ENCODE assay signal across 9 cellular contexts in genomic region chr11:13463779-13464290, GRCh38. TPM values are rescaled to one million over a fixed set of nuclear protein-coding genes. Genes with fewer than 3 reads are reported as not detected.
DNase-seq lines count a peak whose midpoint lies in the region; ATAC-seq, FAIRE-seq and TF ChIP-seq lines count a peak whose summit lies in the region.
"Had no signal": no experiment of that assay in that cellular context is flagged by ENCODE, and none has a peak within 500 bp of the region (broad histone marks: within the 10 kb centered on the region; RNA-seq: fewer than 3 reads in every experiment).

No MANE protein-coding gene starts in this region.

- H3K9me3 Mint-ChIP-seq in activated naive CD8-positive, alpha-beta T cell (ENCODE audit: low read depth) = no peaks in the 10 kb centered on the region

- no peak for ATAC-seq in A549
- no peak for ATAC-seq in right lobe of liver
- no peak for ATAC-seq in GM19351 (IDR thresholded peaks at IDR 0.05; ENCODE audit: unreplicated experiment)
- no peak for ATAC-seq in HG02678 (IDR thresholded peaks at IDR 0.05; ENCODE audit: unreplicated experiment)

- TF ChIP-seq POLR2A in A549 (IDR thresholded peaks at IDR 0.05; ENCODE audit: low read length) = no peak
- no peak for TF ChIP-seq POLR2A in right lobe of liver (IDR thresholded peaks at IDR 0.05)

- H3K27me3 ChIP-seq in H7 (ENCODE audit: control insufficient read depth, insufficient read depth, low read length) (no peaks in the 10 kb centered on the region), right lobe of liver (no peaks in the 10 kb centered on the region)

- H3K27ac ChIP-seq in A549 = peak overlapping the region; percentile 91 to 94
- H3K27ac ChIP-seq in right lobe of liver = peak overlapping the region in 2 of 3 donors; percentile 52 to 70
- no peak overlapping the region for H3K27ac ChIP-seq in urinary bladder (ENCODE audit: low read depth)

- CTCF ChIA-PET in A549 (lab: Yijun Ruan, JAX) = interaction anchor here (0.6 to 2.9 kb wide), 8 partner anchors 9 to 500 kb away, joined by 3 to 14 read pairs (median 6); no protein-coding TSS in a partner anchor

- intact Hi-C loops in right lobe of liver (cut with DNase I) = no loop called here

- H3K9me3 ChIP-seq in A549 (no peaks in the 10 kb centered on the region), right lobe of liver (no peaks in the 10 kb centered on the region)

- H3K36me3 Mint-ChIP-seq in activated naive CD8-positive, alpha-beta T cell = peaks cover 6% of the 10 kb centered on the region

- peak overlapping the region; percentile 84 for H3K4me3 ChIP-seq in A549
- peak overlapping the region; percentile 79 for H3K4me3 ChIP-seq in H7 (ENCODE audit: insufficient read depth, low read depth, low read length)
- peak overlapping the region; percentile 54 to 88 (median 78) for H3K4me3 ChIP-seq in right lobe of liver
- H3K4me3 ChIP-seq in urinary bladder (ENCODE audit: low read depth, low read length) = peak overlapping the region; percentile 85

- TF ChIP-seq CTCF in A549 (IDR thresholded peaks at IDR 0.05) (no peak), right lobe of liver (IDR thresholded peaks at IDR 0.05) (no peak)

- peak overlapping the region; percentile 99 for H3K4me3 Mint-ChIP-seq in activated naive CD8-positive, alpha-beta T cell

- no peak for TF ChIP-seq RAD21 in A549 (conservative IDR thresholded peaks at IDR 0.05 in 1 of 2, IDR thresholded peaks at IDR 0.05 in 1 of 2)

- POLR2A ChIA-PET in A549 (lab: Yijun Ruan, JAX) = interaction anchor here (0.7 to 1.5 kb wide), 9 partner anchors 10 to 295 kb away, joined by 3 to 6 read pairs (median 4); no protein-coding TSS in a partner anchor

- H3K4me1 Mint-ChIP-seq in activated naive CD8-positive, alpha-beta T cell (ENCODE audit: low read depth) = peaks cover 40% of the 10 kb centered on the region

- FAIRE-seq in A549 (lab: Jason Lieb, UNC) = no peak
- FAIRE-seq: islet of Langerhans had no signal

- WGBS in A549 (ENCODE audit: missing lambda C conversion rate) = 38% methylated on average over 12 of the region's 12 CpGs
- WGBS in right lobe of liver (ENCODE audit: insufficient coverage, low coverage, low lambda C conversion rate, missing lambda C conversion rate) = 20% methylated on average over 12 of the region's 12 CpGs
- WGBS in urinary bladder = 28% methylated on average over 12 of the region's 12 CpGs

- H3K4me1 ChIP-seq in A549 = peaks cover 13% of the 10 kb centered on the region
- H3K4me1 ChIP-seq in right lobe of liver = peaks cover 0 to 13% (median 3%) of the 10 kb centered on the region in 4 donors
- no peaks in the 10 kb centered on the region for H3K4me1 ChIP-seq in urinary bladder (ENCODE audit: insufficient read depth)

- no peak for TF ChIP-seq EP300 in A549 (IDR thresholded peaks at IDR 0.05)

- DNase-seq in A549 (ENCODE audit: low read depth in 1 of 2, low spot score in 1 of 2) (peak in 1 of 2 experiments; percentile 16), H7 (peak; percentile 24), right lobe of liver (no peak), NCI-H226 (no peak)

- H3K27me3 Mint-ChIP-seq in activated naive CD8-positive, alpha-beta T cell = no peaks in the 10 kb centered on the region

- H3K27ac Mint-ChIP-seq in activated naive CD8-positive, alpha-beta T cell = peak overlapping the region; percentile 98

- peak overlapping the region; percentile 90 for H3K4me2 ChIP-seq in A549

- H3K36me3 ChIP-seq in H7 (replicated peaks; ENCODE audit: control insufficient read depth, insufficient read depth, low read length) (no peaks in the 10 kb centered on the region), right lobe of liver (no peaks in the 10 kb centered on the region), urinary bladder (ENCODE audit: insufficient read depth) (no peaks in the 10 kb centered on the region)

TF ChIP-seq in A549, 52 proteins besides CTCF, POLR2A, EP300 and RAD21:
- TF ChIP-seq BCL3 (IDR thresholded peaks at IDR 0.05) = no peak
- no peak for TF ChIP-seq FOSL2 (IDR thresholded peaks at IDR 0.05)
- TF ChIP-seq FOSL2 (CRISPR knock-in tag; IDR thresholded peaks at IDR 0.05) = no peak
- TF ChIP-seq ZFP36 (IDR thresholded peaks at IDR 0.05; ENCODE audit: borderline replicate concordance, partially characterized antibody) = no peak
- TF ChIP-seq ATOH8 (CRISPR knock-in tag; IDR thresholded peaks at IDR 0.05; ENCODE audit: low read depth) = no peak
- no peak for TF ChIP-seq NR3C1 (IDR thresholded peaks at IDR 0.05)
- no peak for TF ChIP-seq JUN (IDR thresholded peaks at IDR 0.05)
- no peak for TF ChIP-seq TP53 (CRISPR knock-in tag; IDR thresholded peaks at IDR 0.05)
- TF ChIP-seq KDM1A (IDR thresholded peaks at IDR 0.05; ENCODE audit: low read depth) = no peak
- no peak for TF ChIP-seq E2F6 (IDR thresholded peaks at IDR 0.05; ENCODE audit: borderline replicate concordance, low read depth)
- TF ChIP-seq HOXB13 (CRISPR knock-in tag; IDR thresholded peaks at IDR 0.05; ENCODE audit: low read depth) = no peak
- TF ChIP-seq MAFK (IDR thresholded peaks at IDR 0.05; ENCODE audit: partially characterized antibody) = no peak
- TF ChIP-seq CBX8 (IDR thresholded peaks at IDR 0.05) = no peak

RNA-seq across cellular contexts. Expression of gene BTBD10, which starts 0.8 kb away (rescaled TPM):
- polyA plus RNA-seq in A549 (2011; rRNA removed) (54.2 and 60.3 TPM in 2 replicates), A549 (2017; fragmentation: RNase III; extraction: RNeasy Plus Mini Kit Qiagen cat#74134 plus additional on column Dnase treatment) (30.8 to 33.9 TPM (median 33.7 TPM) in 3 replicates), urinary bladder (31.3 TPM)
- polyA plus RNA-seq in A549 (2012; cell fraction: cytosol; rRNA removed) = 12.9 TPM in 2 replicates
- polyA plus RNA-seq in A549 (2012; cell fraction: nucleus; rRNA removed) = 5.7 and 9.3 TPM in 2 replicates
- polyA minus RNA-seq in A549 (2011; rRNA and poly(A)+ RNA removed) = 39.8 and 43.5 TPM in 2 replicates
- total RNA-seq in H7 (2014; rRNA removed; shearing (Covaris generic)) = 25.9 and 27.7 TPM in 2 replicates
- total RNA-seq in right lobe of liver (10 to 100 TPM in 1 of 6 experiments, 1 to 10 TPM in 5; 4.8 to 11.0 (median 7.3) TPM), urinary bladder (76.3 TPM)

RNA-seq across cellular contexts. Expression of gene PTH, which starts 32.0 kb away (rescaled TPM):
- polyA plus RNA-seq in A549 (2011; rRNA removed) (not detected in 2 replicates), A549 (2017; fragmentation: RNase III; extraction: RNeasy Plus Mini Kit Qiagen cat#74134 plus additional on column Dnase treatment) (not detected in 3 replicates), urinary bladder (not detected)
- not detected in 2 replicates for polyA plus RNA-seq in A549 (2012; cell fraction: cytosol; rRNA removed)
- polyA plus RNA-seq in A549 (2012; cell fraction: nucleus; rRNA removed) = not detected in 2 replicates
- polyA minus RNA-seq in A549 (2011; rRNA and poly(A)+ RNA removed) = not detected in 2 replicates
- not detected in 2 replicates for total RNA-seq in H7 (2014; rRNA removed; shearing (Covaris generic))
- total RNA-seq in right lobe of liver (not detected), urinary bladder (not detected)
